Comparison of ENCODE assay signal across 28 cellular contexts in the genomic region with DNA sequence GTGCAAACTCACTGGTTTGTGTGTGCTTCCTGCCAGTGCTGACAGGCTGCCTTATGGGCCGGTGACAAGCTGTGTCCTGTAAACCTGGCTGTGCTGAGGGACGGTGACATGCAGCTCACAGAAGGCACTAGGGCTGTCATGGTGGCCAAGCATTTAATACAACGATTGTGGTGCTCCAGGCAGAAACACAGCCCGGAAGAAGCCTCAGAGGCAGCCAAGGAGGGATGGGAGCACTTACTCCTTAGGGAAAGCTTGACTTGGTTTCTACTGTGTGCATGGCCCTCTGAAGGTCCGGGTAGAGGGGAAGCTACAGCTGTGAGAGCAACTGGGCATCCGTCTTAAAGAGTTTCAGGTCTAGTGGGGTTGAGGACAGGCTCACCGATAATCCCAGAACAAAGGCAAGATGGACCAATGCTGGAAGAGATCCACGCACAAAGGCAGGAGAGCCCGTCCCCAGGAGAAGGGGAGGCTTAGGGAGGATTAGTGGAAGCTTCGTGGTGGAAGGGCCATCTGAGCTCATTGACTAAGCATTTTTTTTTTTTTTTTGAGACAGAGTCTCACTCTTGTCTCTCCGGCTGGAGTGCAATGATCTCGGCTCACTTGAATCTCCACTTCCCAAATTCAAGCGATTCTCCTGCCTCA. TPM values are rescaled to one million over a fixed set of nuclear protein-coding genes. Genes with fewer than 3 reads are reported as not detected.
"Had no signal": no experiment of that assay in that cellular context is flagged by ENCODE, and none has a peak within 500 bp of the region (broad histone marks: within the 10 kb centered on the region; RNA-seq: fewer than 3 reads in every experiment).

No MANE protein-coding gene starts in this region.

- H3K27ac ChIP-seq: breast epithelium, epithelial cell of prostate, esophagus squamous epithelium, parathyroid adenoma, psoas muscle, right atrium auricular region, testis, uterus had no signal

- H3K27me3 Mint-ChIP-seq: activated B cell treated with CpG ODN at 0.5 μM for 24 hours; activated CD8-positive, alpha-beta memory T cell treated with anti-CD3 and anti-CD28 coated beads, Interleukin-2, amount 10 ng/mL, durations not matched to agents 7 days and 5 days; activated CD8-positive, alpha-beta T cell treated with anti-CD3 and anti-CD28 coated beads for 36 hours; activated naive CD4-positive, alpha-beta T cell treated with anti-CD3 and anti-CD28 coated beads, Interleukin-2, amount 50 U/mL, for 24 hours; activated naive CD8-positive, alpha-beta T cell treated with anti-CD3 and anti-CD28 coated beads, Interleukin-2, amount 50 U/mL, for 24 hours; T-helper 17 cell; type B pancreatic cell had no signal

- H3K9me3 ChIP-seq: breast epithelium, esophagus squamous epithelium, psoas muscle, right atrium auricular region, testis, uterus had no signal

- H3K4me3 ChIP-seq: breast epithelium, esophagus squamous epithelium, psoas muscle, right atrium auricular region, testis, uterus had no signal

- DNase-seq: activated B cell treated with CpG ODN at 0.5 μM for 24 hours; activated CD4-positive, alpha-beta T cell treated with anti-CD3 and anti-CD28 coated beads, Interleukin-2, amount 50 U/mL, for 1 hour; activated CD8-positive, alpha-beta memory T cell treated with anti-CD3 and anti-CD28 coated beads, Interleukin-2, amount 10 ng/mL, durations not matched to agents 7 days and 5 days; activated CD8-positive, alpha-beta T cell treated with anti-CD3 and anti-CD28 coated beads for 36 hours; activated naive CD8-positive, alpha-beta T cell treated with anti-CD3 and anti-CD28 coated beads, Interleukin-2, amount 50 U/mL, for 24 hours; activated T-cell treated with anti-CD3 and anti-CD28 coated beads, Interleukin-2, amount 50 U/mL, for 48 hours; central memory CD4-positive, alpha-beta T cell; effector CD4-positive, alpha-beta T cell; esophagus squamous epithelium; foreskin melanocyte; left ventricle myocardium superior; nucleus accumbens; stimulated activated CD4-positive, alpha-beta T cell treated with anti-CD3 and anti-CD28 coated beads, Interleukin-2, amount 100 ng/mL, for 48 hours; stimulated activated naive CD4-positive, alpha-beta T cell treated with Interleukin-2 at 50 U/mL for 16 hours; T-helper 17 cell; testis; uterus had no signal

- H3K27me3 ChIP-seq: breast epithelium, esophagus squamous epithelium, right atrium auricular region, testis, uterus had no signal

- H3K4me1 ChIP-seq: breast epithelium, uterus had no signal

- H3K9ac ChIP-seq: parathyroid adenoma had no signal

- H3K27ac Mint-ChIP-seq: activated B cell treated with CpG ODN at 0.5 μM for 24 hours; activated CD8-positive, alpha-beta memory T cell treated with anti-CD3 and anti-CD28 coated beads, Interleukin-2, amount 10 ng/mL, durations not matched to agents 7 days and 5 days; activated CD8-positive, alpha-beta T cell treated with anti-CD3 and anti-CD28 coated beads for 36 hours; activated naive CD4-positive, alpha-beta T cell treated with anti-CD3 and anti-CD28 coated beads, Interleukin-2, amount 50 U/mL, for 24 hours; activated naive CD8-positive, alpha-beta T cell treated with anti-CD3 and anti-CD28 coated beads, Interleukin-2, amount 50 U/mL, for 24 hours; activated T-helper 2 cell treated with anti-CD3 and anti-CD28 coated beads, Interferon-gamma antibody, Interleukin-2, Interleukin-4, amounts not matched to agents 10 μg/mL and 5 μg/mL and 100 μg/mL, durations not matched to agents 14 hours and 24 hours and 36 hours; nephron; type B pancreatic cell had no signal

- H3K36me3 ChIP-seq: breast epithelium, uterus had no signal

- H3K9me3 Mint-ChIP-seq: activated B cell treated with CpG ODN at 0.5 μM for 24 hours; activated CD8-positive, alpha-beta T cell treated with anti-CD3 and anti-CD28 coated beads for 36 hours; activated naive CD4-positive, alpha-beta T cell treated with anti-CD3 and anti-CD28 coated beads, Interleukin-2, amount 50 U/mL, for 24 hours; activated naive CD8-positive, alpha-beta T cell treated with anti-CD3 and anti-CD28 coated beads, Interleukin-2, amount 50 U/mL, for 24 hours; activated T-helper 2 cell treated with anti-CD3 and anti-CD28 coated beads, Interferon-gamma antibody, Interleukin-2, Interleukin-4, amounts not matched to agents 10 μg/mL and 5 μg/mL and 100 μg/mL, durations not matched to agents 14 hours and 24 hours and 36 hours; nephron; type B pancreatic cell had no signal

- H3K36me3 Mint-ChIP-seq: activated naive CD4-positive, alpha-beta T cell treated with anti-CD3 and anti-CD28 coated beads, Interleukin-2, amount 50 U/mL, for 24 hours had no signal

- H3K4me3 Mint-ChIP-seq: activated B cell treated with CpG ODN at 0.5 μM for 24 hours; activated CD8-positive, alpha-beta memory T cell treated with anti-CD3 and anti-CD28 coated beads, Interleukin-2, amount 10 ng/mL, durations not matched to agents 7 days and 5 days; activated CD8-positive, alpha-beta T cell treated with anti-CD3 and anti-CD28 coated beads for 36 hours; activated naive CD4-positive, alpha-beta T cell treated with anti-CD3 and anti-CD28 coated beads, Interleukin-2, amount 50 U/mL, for 24 hours; activated naive CD8-positive, alpha-beta T cell treated with anti-CD3 and anti-CD28 coated beads, Interleukin-2, amount 50 U/mL, for 24 hours; nephron; T-helper 17 cell; type B pancreatic cell had no signal

- H2AFZ ChIP-seq: parathyroid adenoma had no signal

RNA-seq across cellular contexts. Expression of gene FAM186B, which starts 26.8 kb away (rescaled TPM):
- total RNA-seq: activated CD8-positive, alpha-beta memory T cell treated with anti-CD3 and anti-CD28 coated beads, Interleukin-2, amount 10 ng/mL, durations not matched to agents 7 days and 5 days; activated CD8-positive, alpha-beta T cell treated with anti-CD3 and anti-CD28 coated beads for 36 hours had no signal

RNA-seq across cellular contexts. Expression of gene KCNH3, which starts 39.8 kb away (rescaled TPM):
- total RNA-seq: glomerular endothelial cell, lung microvascular endothelial cell had no signal
